ENCODE assay signal across 32 cellular contexts in the genomic region with DNA sequence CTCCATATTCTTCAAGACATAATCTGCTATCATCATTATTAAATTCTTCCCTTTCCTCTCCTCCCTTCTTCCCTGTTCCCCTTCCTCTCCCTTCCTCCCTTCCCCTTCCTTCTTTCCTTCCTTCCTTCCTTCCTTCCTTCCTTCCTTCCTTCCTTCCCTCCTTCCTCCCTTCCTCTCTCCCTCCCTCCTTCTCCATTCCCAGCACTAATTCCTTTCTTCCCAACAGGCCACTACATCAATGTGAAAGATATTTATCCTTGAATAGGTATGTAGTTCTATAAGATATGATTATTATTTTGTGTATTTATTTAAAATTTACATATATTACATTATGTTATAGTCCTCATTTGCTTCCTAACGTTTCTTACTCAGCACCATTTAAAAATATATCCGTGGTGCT. TPM values are rescaled to one million over a fixed set of nuclear protein-coding genes. Genes with fewer than 3 reads are reported as not detected.
"Had no signal": no experiment of that assay in that cellular context is flagged by ENCODE, and none has a peak within 500 bp of the region (broad histone marks: within the 10 kb centered on the region; RNA-seq: fewer than 3 reads in every experiment).

No MANE protein-coding gene starts in this region.

- ATAC-seq: natural killer cell; psoas muscle; right cardiac atrium; sciatic nerve; stimulated activated memory B cell treated with anti-CD40 and anti-IgM and Interleukin-4, amounts not matched to agents 10 μg/mL and 1 μg/mL and 100 μg/mL, for 72 hours; stimulated activated naive CD8-positive, alpha-beta T cell treated with anti-CD3 and anti-CD28 coated beads, Interleukin-15, amount 100 ng/mL, for 72 hours; stimulated activated naive CD8-positive, alpha-beta T cell treated with anti-CD3 and anti-CD28 coated beads, Interleukin-15, Interleukin-2, amounts not matched to agents 100 U/mL and 50 U/mL, for 24 hours had no signal

- DNase-seq: natural killer cell; occipital lobe; ovary; posterior cingulate gyrus; psoas muscle; right cardiac atrium; spleen; stimulated activated CD4-positive, alpha-beta T cell treated with anti-CD3 and anti-CD28 coated beads, Interleukin-12 subunit alpha, Interleukin-12 subunit beta, amount 100 ng/mL, for 4 hours; stimulated activated CD4-positive, alpha-beta T cell treated with anti-CD3 and anti-CD28 coated beads, Interleukin-1b, Interleukin-23, amount 100 ng/mL, for 48 hours; stimulated activated CD4-positive, alpha-beta T cell treated with anti-CD3 and anti-CD28 coated beads, Interleukin-4, amount 100 ng/mL, for 1 hour; stimulated activated CD4-positive, alpha-beta T cell treated with anti-CD3 and anti-CD28 coated beads, Interleukin-4, amount 100 ng/mL, for 4 hours; stimulated activated CD8-positive, alpha-beta memory T cell treated with anti-CD3 and anti-CD28 coated beads, Interleukin-4, amount 100 ng/mL, for 48 hours; stimulated activated naive CD4-positive, alpha-beta T cell; stimulated activated naive CD8-positive, alpha-beta T cell treated with anti-CD3 and anti-CD28 coated beads, Interleukin-15, amount 100 ng/mL, for 72 hours; stimulated activated naive CD8-positive, alpha-beta T cell treated with anti-CD3 and anti-CD28 coated beads, Interleukin-15, Interleukin-2, amounts not matched to agents 100 U/mL and 50 U/mL, for 24 hours; substantia nigra; testis; tibial artery; transverse colon had no signal

- H3K79me2 ChIP-seq: parathyroid adenoma had no signal

- H3K36me3 ChIP-seq: neural progenitor cell, ovary, spleen, suprapubic skin, tibial artery, transverse colon, vagina had no signal

- FAIRE-seq: urothelium cell line had no signal

- H3K4me1 ChIP-seq: neural progenitor cell, parathyroid adenoma, psoas muscle, suprapubic skin, testis, tibial artery, vagina had no signal

- H2AFZ ChIP-seq: neural progenitor cell, parathyroid adenoma had no signal

- H3K27me3 ChIP-seq: neural progenitor cell, ovary, suprapubic skin, testis, transverse colon, vagina had no signal

- H3K4me3 ChIP-seq: neural progenitor cell, ovary, psoas muscle, skin epidermis, smooth muscle cell, spleen, suprapubic skin, testis, tibial artery, transverse colon, vagina had no signal

- H3K4me2 ChIP-seq: neural progenitor cell, smooth muscle cell had no signal

- H3K9ac ChIP-seq: neural progenitor cell, parathyroid adenoma had no signal

- H3K9me3 ChIP-seq: ovary, psoas muscle, spleen, suprapubic skin, testis, tibial artery, transverse colon, vagina had no signal

- H3K27ac ChIP-seq: neural progenitor cell, ovary, parathyroid adenoma, psoas muscle, skin epidermis, spleen, suprapubic skin, testis, tibial artery, transverse colon, vagina had no signal

RNA-seq across cellular contexts. Expression of a gene that starts 18.4 kb away (rescaled TPM):
- total RNA-seq: natural killer cell, occipital lobe, osteoblast, ovary, progenitor cell of endocrine pancreas, psoas muscle, right cardiac atrium, sciatic nerve, smooth muscle cell, spleen, suprapubic skin, testis, ureter, vagina had no signal
- polyA plus RNA-seq: neural cell, ovary, psoas muscle, right cardiac atrium, smooth muscle cell, spleen had no signal

RNA-seq across cellular contexts. Expression of a gene that starts 34.2 kb away (rescaled TPM):
- total RNA-seq: ovary, right cardiac atrium, smooth muscle cell, vagina had no signal
- polyA plus RNA-seq: neural cell, right cardiac atrium had no signal
